In genomic region chr14:36976571-36977023, GRCh38 we compare ENCODE assay signal across 1 cellular context.
A peak's percentile ranks its signal among the peaks of the same experiment; 100 is the strongest.
TF ChIP-seq lines count a peak whose summit lies in the region.

No MANE protein-coding gene starts in this region.

TF ChIP-seq in GM23338, 12 proteins besides CTCF, POLR2A, EP300 and RAD21:
- TF ChIP-seq, protein P1, sequence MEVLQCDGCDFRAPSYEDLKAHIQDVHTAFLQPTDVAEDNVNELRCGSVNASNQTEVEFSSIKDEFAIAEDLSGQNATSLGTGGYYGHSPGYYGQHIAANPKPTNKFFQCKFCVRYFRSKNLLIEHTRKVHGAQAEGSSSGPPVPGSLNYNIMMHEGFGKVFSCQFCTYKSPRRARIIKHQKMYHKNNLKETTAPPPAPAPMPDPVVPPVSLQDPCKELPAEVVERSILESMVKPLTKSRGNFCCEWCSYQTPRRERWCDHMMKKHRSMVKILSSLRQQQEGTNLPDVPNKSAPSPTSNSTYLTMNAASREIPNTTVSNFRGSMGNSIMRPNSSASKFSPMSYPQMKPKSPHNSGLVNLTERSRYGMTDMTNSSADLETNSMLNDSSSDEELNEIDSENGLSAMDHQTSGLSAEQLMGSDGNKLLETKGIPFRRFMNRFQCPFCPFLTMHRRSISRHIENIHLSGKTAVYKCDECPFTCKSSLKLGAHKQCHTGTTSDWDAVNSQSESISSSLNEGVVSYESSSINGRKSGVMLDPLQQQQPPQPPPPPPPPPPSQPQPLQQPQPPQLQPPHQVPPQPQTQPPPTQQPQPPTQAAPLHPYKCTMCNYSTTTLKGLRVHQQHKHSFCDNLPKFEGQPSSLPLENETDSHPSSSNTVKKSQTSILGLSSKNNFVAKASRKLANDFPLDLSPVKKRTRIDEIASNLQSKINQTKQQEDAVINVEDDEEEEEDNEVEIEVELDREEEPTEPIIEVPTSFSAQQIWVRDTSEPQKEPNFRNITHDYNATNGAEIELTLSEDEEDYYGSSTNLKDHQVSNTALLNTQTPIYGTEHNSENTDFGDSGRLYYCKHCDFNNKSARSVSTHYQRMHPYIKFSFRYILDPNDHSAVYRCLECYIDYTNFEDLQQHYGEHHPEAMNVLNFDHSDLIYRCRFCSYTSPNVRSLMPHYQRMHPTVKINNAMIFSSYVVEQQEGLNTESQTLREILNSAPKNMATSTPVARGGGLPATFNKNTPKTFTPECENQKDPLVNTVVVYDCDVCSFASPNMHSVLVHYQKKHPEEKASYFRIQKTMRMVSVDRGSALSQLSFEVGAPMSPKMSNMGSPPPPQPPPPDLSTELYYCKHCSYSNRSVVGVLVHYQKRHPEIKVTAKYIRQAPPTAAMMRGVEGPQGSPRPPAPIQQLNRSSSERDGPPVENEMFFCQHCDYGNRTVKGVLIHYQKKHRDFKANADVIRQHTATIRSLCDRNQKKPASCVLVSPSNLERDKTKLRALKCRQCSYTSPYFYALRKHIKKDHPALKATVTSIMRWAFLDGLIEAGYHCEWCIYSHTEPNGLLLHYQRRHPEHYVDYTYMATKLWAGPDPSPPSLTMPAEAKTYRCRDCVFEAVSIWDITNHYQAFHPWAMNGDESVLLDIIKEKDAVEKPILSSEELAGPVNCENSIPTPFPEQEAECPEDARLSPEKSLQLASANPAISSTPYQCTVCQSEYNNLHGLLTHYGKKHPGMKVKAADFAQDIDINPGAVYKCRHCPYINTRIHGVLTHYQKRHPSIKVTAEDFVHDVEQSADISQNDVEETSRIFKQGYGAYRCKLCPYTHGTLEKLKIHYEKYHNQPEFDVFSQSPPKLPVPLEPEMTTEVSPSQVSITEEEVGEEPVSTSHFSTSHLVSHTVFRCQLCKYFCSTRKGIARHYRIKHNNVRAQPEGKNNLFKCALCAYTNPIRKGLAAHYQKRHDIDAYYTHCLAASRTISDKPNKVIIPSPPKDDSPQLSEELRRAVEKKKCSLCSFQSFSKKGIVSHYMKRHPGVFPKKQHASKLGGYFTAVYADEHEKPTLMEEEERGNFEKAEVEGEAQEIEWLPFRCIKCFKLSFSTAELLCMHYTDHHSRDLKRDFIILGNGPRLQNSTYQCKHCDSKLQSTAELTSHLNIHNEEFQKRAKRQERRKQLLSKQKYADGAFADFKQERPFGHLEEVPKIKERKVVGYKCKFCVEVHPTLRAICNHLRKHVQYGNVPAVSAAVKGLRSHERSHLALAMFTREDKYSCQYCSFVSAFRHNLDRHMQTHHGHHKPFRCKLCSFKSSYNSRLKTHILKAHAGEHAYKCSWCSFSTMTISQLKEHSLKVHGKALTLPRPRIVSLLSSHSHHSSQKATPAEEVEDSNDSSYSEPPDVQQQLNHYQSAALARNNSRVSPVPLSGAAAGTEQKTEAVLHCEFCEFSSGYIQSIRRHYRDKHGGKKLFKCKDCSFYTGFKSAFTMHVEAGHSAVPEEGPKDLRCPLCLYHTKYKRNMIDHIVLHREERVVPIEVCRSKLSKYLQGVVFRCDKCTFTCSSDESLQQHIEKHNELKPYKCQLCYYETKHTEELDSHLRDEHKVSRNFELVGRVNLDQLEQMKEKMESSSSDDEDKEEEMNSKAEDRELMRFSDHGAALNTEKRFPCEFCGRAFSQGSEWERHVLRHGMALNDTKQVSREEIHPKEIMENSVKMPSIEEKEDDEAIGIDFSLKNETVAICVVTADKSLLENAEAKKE (CRISPR knock-in tag; IDR thresholded peaks at IDR 0.05) = 0 out of 2 replicates have a peak, but pooled peaks have one; percentile 18
- TF ChIP-seq EZH2 (IDR thresholded peaks at IDR 0.05; ENCODE audit: low read depth, unreplicated experiment) = no peak
